8 cellular contexts compared by ENCODE assay signal in the genomic region with DNA sequence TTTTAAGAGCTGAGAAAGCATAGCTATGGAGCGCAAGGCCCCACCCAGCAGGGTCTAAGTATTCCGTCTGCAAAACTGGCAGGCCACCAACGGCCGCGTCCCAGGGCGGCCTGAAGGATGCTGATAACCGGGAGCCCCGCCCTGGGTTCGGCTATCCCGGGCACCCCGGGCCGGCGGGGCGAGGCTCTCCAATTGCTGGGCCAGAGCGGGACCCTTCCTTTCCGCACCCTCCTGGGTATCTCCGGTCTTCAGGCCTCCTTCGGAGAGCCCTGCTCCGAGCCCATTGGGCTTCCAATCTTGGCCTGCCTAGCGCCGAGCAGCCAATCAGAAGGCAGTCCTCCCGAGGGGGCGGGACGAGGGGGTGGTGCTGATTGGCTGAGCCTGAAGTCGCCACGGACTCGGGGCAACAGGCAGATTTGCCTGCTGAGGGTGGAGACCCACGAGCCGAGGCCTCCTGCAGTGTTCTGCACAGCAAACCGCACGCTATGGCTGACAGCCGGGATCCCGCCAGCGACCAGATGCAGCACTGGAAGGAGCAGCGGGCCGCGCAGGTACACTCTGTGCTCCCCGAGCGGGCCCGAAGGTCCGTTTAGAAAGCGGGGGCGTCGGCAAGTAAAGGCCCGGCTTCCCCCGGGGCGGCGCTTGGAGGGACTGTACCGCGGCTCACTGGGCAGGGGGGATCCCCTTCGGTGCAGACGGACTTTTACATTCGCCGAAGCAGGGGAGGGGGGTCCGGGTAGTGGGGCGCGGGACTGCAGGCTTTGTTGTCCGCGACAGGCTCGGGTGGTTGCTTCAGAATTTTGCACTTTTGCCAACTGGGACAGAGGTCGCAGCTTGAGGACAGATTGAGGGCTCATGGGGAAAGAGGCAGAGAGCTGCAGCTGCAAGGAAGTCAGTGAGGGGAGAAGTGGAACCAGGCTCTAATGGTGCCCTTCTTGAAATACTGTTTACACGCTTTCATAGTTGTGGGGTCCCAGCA. TPM values are rescaled to one million over a fixed set of nuclear protein-coding genes. Genes with fewer than 3 reads are reported as not detected.
DNase-seq lines count a peak whose midpoint lies in the region; ATAC-seq, FAIRE-seq and TF ChIP-seq lines count a peak whose summit lies in the region.

A gene (plus strand): TSS at position 406 of the 979 bp plus-strand sequence. CDS start 80 bp downstream, at position 486.

- H3K9ac ChIP-seq in adipocyte (ENCODE audit: low read length) = peak within 1 kb of the TSS; percentile 94

- peak within 1 kb of the TSS; percentile 96 to 99 (median 98) for H3K4me3 Mint-ChIP-seq in T-cell

- H3K4me3 ChIP-seq in adipocyte (ENCODE audit: low read length) = peak within 1 kb of the TSS; percentile 92
- peak within 1 kb of the TSS; percentile 82 to 85 for H3K4me3 ChIP-seq in vagina

- CTCF ChIA-PET in T-cell (lab: Charles Lee) = interaction anchor here in 1 of 2 donors (0.7 to 1.2 kb wide), 4 partner anchors 81 to 1359 kb away, joined by 3 read pairs; a partner anchor contains a TSS

- peak within 1 kb of the TSS; percentile 92 for H3K27ac ChIP-seq in vagina

- H3K4me1 Mint-ChIP-seq in T-cell = peaks cover 34 to 47% (median 42%) of the 10 kb centered on the region in 3 donors

- H3K27me3 Mint-ChIP-seq in T-cell = no peaks in the 10 kb centered on the region

- POLR2A ChIA-PET in T-cell (lab: Charles Lee) = interaction anchor here in 1 of 2 donors (0.5 kb wide), 1 partner anchor 573 kb away, joined by 10 read pairs; no protein-coding TSS in a partner anchor

- peak; percentile 99 for FAIRE-seq in GM12891 (lab: Jason Lieb, UNC)

- H3K27me3 ChIP-seq in adipocyte (replicated peaks; ENCODE audit: control insufficient read depth, insufficient read depth, low read length) (no peaks in the 10 kb centered on the region), vagina (no peaks in the 10 kb centered on the region)

- H3K4me1 ChIP-seq in adipocyte (ENCODE audit: control insufficient read depth, insufficient read depth, low read length) = peaks cover 30% of the 10 kb centered on the region
- peaks cover 37% of the 10 kb centered on the region for H3K4me1 ChIP-seq in vagina

- peak within 1 kb of the TSS; percentile 90 to 95 for H3K27ac Mint-ChIP-seq in T-cell

- H3K36me3 ChIP-seq in adipocyte (ENCODE audit: control insufficient read depth, insufficient read depth, low read length, severe bottlenecking) (peaks cover 6% of the 10 kb centered on the region), vagina (no peaks in the 10 kb centered on the region)

- TF ChIP-seq POLR2A in GM12891 (IDR thresholded peaks at IDR 0.05; ENCODE audit: low read depth, low read length) (peak; percentile 41; the same call in 1 of the 2 replicates), vagina (IDR thresholded peaks at IDR 0.05) (peak in 1 of 2 donors; percentile 77)

- no peak for TF ChIP-seq CTCF in vagina (IDR thresholded peaks at IDR 0.05)

- H3K9me3 ChIP-seq in adipocyte (ENCODE audit: control insufficient read depth, low read length) (no peaks in the 10 kb centered on the region), vagina (no peaks in the 10 kb centered on the region)

- no peaks in the 10 kb centered on the region for H3K36me3 Mint-ChIP-seq in T-cell

- intact Hi-C loops in cardiac septum (cut with DNase I) (no loop called here), vagina (cut with DNase I) (no loop called here)

- ATAC-seq in HG02840 (IDR thresholded peaks at IDR 0.05; ENCODE audit: low FRiP score, unreplicated experiment) (peak; percentile 98), T-cell (replicated peaks in 1 of 4) (peak; percentile 96 to 98 (median 96))

- no peaks in the 10 kb centered on the region for H3K9me3 Mint-ChIP-seq in T-cell

- DNase-seq in GM12891 (ENCODE audit: insufficient read length, low spot score) (peak; percentile 91), NCI-H1436 (lab: John Stamatoyannopoulos, UW) (peak; percentile 95), T-cell (peak; percentile 92 to 99 (median 96)), adipocyte (ENCODE audit: low read depth) (peak; percentile 99), cardiac septum (ENCODE audit: low spot score) (peak; percentile 99), putamen (ENCODE audit: low spot score) (peak; percentile 98), vagina (ENCODE audit: extremely low spot score in 2 of 2) (peak; percentile 97 to 99)

TF ChIP-seq in GM12891, 5 proteins besides CTCF, POLR2A, EP300 and RAD21:
- peak; percentile 60; the same call in 1 of the 2 replicates for TF ChIP-seq POLR2AphosphoS5 (IDR thresholded peaks at IDR 0.05; ENCODE audit: low read depth, low read length)
- no peak for TF ChIP-seq POU2F2 (IDR thresholded peaks at IDR 0.05; ENCODE audit: low read depth, low read length)
- no peak for TF ChIP-seq PAX5 (IDR thresholded peaks at IDR 0.05; ENCODE audit: insufficient read depth, low read length, severe bottlenecking)
- peak; percentile 66 for TF ChIP-seq SPI1 (IDR thresholded peaks at IDR 0.05; ENCODE audit: low read depth, low read length)
- TF ChIP-seq TAF1 (IDR thresholded peaks at IDR 0.05; ENCODE audit: low read depth, low read length) = no peak; the same call in 1 of the 2 replicates
TF ChIP-seq in GM12891: peak in this region for 2.

RNA-seq across cellular contexts. Expression of the gene that starts here (rescaled TPM):
- 18.7 TPM for polyA plus RNA-seq in GM12891 (2012; ENCODE audit: low read depth, missing spikeins)
- total RNA-seq in T-cell = 10 to 100 TPM; 26.2 to 43.5 (median 37.6) TPM
- 47.6 TPM for total RNA-seq in cardiac septum
- total RNA-seq in vagina = 108 TPM

Comparison
In these comparisons a context has a peak if more than half of its experiments do, and no peak if none do; other contexts are left out.
1. Peak in every context shown above with its lines: DNase-seq, ATAC-seq, H3K4me3 ChIP-seq and H3K27ac ChIP-seq.